In the genomic region with DNA sequence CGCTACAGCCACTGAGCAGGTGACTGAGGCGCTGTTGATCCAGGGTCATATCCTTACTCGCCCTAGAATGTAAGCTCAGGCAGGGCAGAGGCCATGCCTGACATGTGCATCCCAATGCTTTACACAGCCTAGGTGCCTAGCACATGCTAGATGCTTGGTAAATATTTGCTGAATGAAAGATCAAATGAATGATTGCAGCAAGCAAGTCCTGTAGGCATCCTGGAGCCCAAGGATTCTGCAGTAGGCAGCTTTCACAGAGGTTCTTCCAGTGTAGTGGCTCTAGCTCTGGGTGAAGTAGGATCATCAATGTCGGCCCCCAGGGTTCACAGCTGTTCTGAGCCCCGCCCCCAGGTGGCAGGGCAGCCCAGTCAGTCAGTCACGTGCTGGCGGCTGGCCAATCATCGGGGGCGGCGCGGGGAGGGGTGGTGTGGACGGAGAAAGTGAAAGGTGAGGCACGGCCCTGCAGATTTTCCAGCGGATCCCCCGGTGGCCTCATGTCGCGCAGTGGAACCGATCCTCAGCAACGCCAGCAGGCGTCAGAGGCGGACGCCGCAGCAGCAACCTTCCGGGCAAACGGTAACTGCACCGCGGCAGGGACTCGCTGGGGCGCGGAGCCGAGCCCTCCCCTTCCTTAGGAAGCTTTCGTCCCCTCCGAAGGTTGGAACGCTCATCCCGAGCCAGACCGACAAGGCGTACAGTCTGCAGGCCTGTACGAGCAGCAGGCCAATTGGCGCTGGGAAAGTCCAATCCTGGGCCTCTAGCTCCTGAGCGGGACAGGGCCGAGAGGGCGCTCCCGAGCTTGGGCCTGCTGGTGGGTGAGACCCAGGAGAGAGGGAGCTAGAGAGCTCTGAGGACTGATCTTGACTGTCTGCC, we compare ENCODE assay signal across 1 cellular context.
TF ChIP-seq lines count a peak whose summit lies in the region.

Gene GALT (plus strand): TSS at position 465 of the 873 bp plus-strand sequence. CDS start 30 bp downstream, at position 495.

TF ChIP-seq in K562, 482 proteins besides CTCF, POLR2A, EP300 and RAD21 (continued from another document and continues in another):
- TF ChIP-seq, protein P1, sequence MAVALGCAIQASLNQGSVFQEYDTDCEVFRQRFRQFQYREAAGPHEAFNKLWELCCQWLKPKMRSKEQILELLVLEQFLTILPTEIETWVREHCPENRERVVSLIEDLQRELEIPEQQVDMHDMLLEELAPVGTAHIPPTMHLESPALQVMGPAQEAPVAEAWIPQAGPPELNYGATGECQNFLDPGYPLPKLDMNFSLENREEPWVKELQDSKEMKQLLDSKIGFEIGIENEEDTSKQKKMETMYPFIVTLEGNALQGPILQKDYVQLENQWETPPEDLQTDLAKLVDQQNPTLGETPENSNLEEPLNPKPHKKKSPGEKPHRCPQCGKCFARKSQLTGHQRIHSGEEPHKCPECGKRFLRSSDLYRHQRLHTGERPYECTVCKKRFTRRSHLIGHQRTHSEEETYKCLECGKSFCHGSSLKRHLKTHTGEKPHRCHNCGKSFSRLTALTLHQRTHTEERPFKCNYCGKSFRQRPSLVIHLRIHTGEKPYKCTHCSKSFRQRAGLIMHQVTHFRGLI (CRISPR knock-in tag; IDR thresholded peaks at IDR 0.05), result no peak
- TF ChIP-seq, protein P2, sequence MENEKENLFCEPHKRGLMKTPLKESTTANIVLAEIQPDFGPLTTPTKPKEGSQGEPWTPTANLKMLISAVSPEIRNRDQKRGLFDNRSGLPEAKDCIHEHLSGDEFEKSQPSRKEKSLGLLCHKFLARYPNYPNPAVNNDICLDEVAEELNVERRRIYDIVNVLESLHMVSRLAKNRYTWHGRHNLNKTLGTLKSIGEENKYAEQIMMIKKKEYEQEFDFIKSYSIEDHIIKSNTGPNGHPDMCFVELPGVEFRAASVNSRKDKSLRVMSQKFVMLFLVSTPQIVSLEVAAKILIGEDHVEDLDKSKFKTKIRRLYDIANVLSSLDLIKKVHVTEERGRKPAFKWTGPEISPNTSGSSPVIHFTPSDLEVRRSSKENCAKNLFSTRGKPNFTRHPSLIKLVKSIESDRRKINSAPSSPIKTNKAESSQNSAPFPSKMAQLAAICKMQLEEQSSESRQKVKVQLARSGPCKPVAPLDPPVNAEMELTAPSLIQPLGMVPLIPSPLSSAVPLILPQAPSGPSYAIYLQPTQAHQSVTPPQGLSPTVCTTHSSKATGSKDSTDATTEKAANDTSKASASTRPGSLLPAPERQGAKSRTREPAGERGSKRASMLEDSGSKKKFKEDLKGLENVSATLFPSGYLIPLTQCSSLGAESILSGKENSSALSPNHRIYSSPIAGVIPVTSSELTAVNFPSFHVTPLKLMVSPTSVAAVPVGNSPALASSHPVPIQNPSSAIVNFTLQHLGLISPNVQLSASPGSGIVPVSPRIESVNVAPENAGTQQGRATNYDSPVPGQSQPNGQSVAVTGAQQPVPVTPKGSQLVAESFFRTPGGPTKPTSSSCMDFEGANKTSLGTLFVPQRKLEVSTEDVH (IDR thresholded peaks at IDR 0.05; ENCODE audit: low read depth, partially characterized antibody), result no peak
- TF ChIP-seq ZNF280B (CRISPR knock-in tag; IDR thresholded peaks at IDR 0.05) (no peak), KHSRP (IDR thresholded peaks at IDR 0.05) (no peak), POLR2G (IDR thresholded peaks at IDR 0.05; ENCODE audit: low read depth, low read length) (peak; percentile 81), BMI1 (IDR thresholded peaks at IDR 0.05; ENCODE audit: low read length) (no peak), ATF6 (CRISPR knock-in tag; IDR thresholded peaks at IDR 0.05) (0 out of 2 replicates have a peak, but pooled peaks have one; percentile 17), ZNF766 (CRISPR knock-in tag; conservative IDR thresholded peaks at IDR 0.05) (no peak), CBX5 (IDR thresholded peaks at IDR 0.05; ENCODE audit: borderline replicate concordance, low read depth) (no peak), RBBP5 (IDR thresholded peaks at IDR 0.05; ENCODE audit: borderline replicate concordance, insufficient read depth, low read length, poor library complexity, severe bottlenecking) (peak; percentile 64), RUNX1 (IDR thresholded peaks at IDR 0.05; ENCODE audit: low read depth) (no peak), RCOR1 (IDR thresholded peaks at IDR 0.05; ENCODE audit: borderline replicate concordance in 1 of 2, low read depth in 2 of 2, low read length in 2 of 2) (no peak), RFX1 (IDR thresholded peaks at IDR 0.05) (no peak), NFXL1 (CRISPR knock-in tag; IDR thresholded peaks at IDR 0.05) (no peak), ZNF3 (CRISPR knock-in tag; IDR thresholded peaks at IDR 0.05) (no peak), ZNF124 (CRISPR knock-in tag; IDR thresholded peaks at IDR 0.05) (no peak), THAP12 (CRISPR knock-in tag; IDR thresholded peaks at IDR 0.05) (no peak), CHD2 (IDR thresholded peaks at IDR 0.05; ENCODE audit: low read depth, low read length) (peak; percentile 55; the same call in 1 of the 2 replicates), STAT6 (CRISPR knock-in tag; IDR thresholded peaks at IDR 0.05) (no peak), HDAC3 (IDR thresholded peaks at IDR 0.05; ENCODE audit: borderline replicate concordance, partially characterized antibody) (no peak), POLR2AphosphoS5 (IDR thresholded peaks at IDR 0.05; ENCODE audit: control insufficient read depth, insufficient read depth, low read depth, low read length) (no peak), GABPB1 (CRISPR knock-in tag; IDR thresholded peaks at IDR 0.05) (peak; percentile 19), EP400 (IDR thresholded peaks at IDR 0.05) (peak; percentile 59; the same call in 1 of the 2 replicates), SIX5 (IDR thresholded peaks at IDR 0.05; ENCODE audit: borderline replicate concordance in 1 of 2, insufficient read depth in 1 of 2, low read depth in 1 of 2, low read length in 2 of 2) (no peak), CBFA2T2 (conservative IDR thresholded peaks at IDR 0.05) (peak; percentile 73)
- TF ChIP-seq, protein P3, sequence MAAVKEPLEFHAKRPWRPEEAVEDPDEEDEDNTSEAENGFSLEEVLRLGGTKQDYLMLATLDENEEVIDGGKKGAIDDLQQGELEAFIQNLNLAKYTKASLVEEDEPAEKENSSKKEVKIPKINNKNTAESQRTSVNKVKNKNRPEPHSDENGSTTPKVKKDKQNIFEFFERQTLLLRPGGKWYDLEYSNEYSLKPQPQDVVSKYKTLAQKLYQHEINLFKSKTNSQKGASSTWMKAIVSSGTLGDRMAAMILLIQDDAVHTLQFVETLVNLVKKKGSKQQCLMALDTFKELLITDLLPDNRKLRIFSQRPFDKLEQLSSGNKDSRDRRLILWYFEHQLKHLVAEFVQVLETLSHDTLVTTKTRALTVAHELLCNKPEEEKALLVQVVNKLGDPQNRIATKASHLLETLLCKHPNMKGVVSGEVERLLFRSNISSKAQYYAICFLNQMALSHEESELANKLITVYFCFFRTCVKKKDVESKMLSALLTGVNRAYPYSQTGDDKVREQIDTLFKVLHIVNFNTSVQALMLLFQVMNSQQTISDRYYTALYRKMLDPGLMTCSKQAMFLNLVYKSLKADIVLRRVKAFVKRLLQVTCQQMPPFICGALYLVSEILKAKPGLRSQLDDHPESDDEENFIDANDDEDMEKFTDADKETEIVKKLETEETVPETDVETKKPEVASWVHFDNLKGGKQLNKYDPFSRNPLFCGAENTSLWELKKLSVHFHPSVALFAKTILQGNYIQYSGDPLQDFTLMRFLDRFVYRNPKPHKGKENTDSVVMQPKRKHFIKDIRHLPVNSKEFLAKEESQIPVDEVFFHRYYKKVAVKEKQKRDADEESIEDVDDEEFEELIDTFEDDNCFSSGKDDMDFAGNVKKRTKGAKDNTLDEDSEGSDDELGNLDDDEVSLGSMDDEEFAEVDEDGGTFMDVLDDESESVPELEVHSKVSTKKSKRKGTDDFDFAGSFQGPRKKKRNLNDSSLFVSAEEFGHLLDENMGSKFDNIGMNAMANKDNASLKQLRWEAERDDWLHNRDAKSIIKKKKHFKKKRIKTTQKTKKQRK (IDR thresholded peaks at IDR 0.05; ENCODE audit: borderline replicate concordance, low read depth, low read length), result no peak
- TF ChIP-seq, protein P4, sequence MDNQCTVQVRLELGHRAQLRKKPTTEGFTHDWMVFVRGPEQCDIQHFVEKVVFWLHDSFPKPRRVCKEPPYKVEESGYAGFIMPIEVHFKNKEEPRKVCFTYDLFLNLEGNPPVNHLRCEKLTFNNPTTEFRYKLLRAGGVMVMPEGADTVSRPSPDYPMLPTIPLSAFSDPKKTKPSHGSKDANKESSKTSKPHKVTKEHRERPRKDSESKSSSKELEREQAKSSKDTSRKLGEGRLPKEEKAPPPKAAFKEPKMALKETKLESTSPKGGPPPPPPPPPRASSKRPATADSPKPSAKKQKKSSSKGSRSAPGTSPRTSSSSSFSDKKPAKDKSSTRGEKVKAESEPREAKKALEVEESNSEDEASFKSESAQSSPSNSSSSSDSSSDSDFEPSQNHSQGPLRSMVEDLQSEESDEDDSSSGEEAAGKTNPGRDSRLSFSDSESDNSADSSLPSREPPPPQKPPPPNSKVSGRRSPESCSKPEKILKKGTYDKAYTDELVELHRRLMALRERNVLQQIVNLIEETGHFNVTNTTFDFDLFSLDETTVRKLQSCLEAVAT (IDR thresholded peaks at IDR 0.05), result no peak
- TF ChIP-seq, protein P5, sequence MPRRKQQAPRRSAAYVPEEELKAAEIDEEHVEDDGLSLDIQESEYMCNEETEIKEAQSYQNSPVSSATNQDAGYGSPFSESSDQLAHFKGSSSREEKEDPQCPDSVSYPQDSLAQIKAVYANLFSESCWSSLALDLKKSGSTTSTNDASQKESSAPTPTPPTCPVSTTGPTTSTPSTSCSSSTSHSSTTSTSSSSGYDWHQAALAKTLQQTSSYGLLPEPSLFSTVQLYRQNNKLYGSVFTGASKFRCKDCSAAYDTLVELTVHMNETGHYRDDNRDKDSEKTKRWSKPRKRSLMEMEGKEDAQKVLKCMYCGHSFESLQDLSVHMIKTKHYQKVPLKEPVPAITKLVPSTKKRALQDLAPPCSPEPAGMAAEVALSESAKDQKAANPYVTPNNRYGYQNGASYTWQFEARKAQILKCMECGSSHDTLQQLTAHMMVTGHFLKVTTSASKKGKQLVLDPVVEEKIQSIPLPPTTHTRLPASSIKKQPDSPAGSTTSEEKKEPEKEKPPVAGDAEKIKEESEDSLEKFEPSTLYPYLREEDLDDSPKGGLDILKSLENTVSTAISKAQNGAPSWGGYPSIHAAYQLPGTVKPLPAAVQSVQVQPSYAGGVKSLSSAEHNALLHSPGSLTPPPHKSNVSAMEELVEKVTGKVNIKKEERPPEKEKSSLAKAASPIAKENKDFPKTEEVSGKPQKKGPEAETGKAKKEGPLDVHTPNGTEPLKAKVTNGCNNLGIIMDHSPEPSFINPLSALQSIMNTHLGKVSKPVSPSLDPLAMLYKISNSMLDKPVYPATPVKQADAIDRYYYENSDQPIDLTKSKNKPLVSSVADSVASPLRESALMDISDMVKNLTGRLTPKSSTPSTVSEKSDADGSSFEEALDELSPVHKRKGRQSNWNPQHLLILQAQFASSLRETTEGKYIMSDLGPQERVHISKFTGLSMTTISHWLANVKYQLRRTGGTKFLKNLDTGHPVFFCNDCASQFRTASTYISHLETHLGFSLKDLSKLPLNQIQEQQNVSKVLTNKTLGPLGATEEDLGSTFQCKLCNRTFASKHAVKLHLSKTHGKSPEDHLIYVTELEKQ (CRISPR knock-in tag; IDR thresholded peaks at IDR 0.05), result no peak
